35 cellular contexts compared by ENCODE assay signal in the genomic region with DNA sequence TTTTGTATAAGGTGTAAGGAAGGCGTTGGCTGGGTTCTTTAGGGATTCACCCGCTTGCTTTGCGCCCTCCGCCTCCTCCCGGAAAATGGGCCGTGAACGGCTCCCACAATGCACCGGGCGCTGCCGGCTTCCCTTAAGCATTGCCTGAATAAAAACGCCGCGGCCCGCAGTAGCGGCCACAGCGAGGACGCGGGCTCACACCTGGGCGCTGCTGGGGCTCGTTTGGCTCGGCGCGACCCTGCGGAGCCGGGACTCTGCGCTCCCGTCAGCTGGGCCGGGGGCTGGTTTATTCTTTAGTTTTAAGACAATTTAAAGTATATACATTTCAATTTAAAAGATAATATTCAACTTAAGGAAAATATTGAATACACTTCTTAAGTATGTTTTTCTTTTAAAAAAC.
"Had no signal": no experiment of that assay in that cellular context is flagged by ENCODE, and none has a peak within 500 bp of the region (broad histone marks: within the 10 kb centered on the region; RNA-seq: fewer than 3 reads in every experiment).

No MANE protein-coding gene starts in this region.

- H3K36me3 ChIP-seq: MG63 had no signal

- H3K27ac ChIP-seq: KMS-11 had no signal

- DNase-seq: Karpas-422, Kasumi-1, KBM-7, KG1, MG63, MM.1S, MV-4-11, NCI-H1048, NCI-H1092, NCI-H1092 treated with DMSO at 0.1 percent for 48 hours, NCI-H1105, NCI-H1105 treated with DMSO at 0.1 percent for 48 hours, NCI-H1417, NCI-H1417 treated with DMSO at 0.1 percent for 48 hours, NCI-H1436, NCI-H1436 treated with DMSO at 0.1 percent for 48 hours, NCI-H146, NCI-H1694, NCI-H1694 treated with DMSO at 0.1 percent for 48 hours, NCI-H187, NCI-H187 treated with DMSO at 0.1 percent for 48 hours, NCI-H1930, NCI-H2029, NCI-H2029 treated with DMSO at 0.1 percent for 48 hours, NCI-H2081, NCI-H2081 treated with DMSO at 0.1 percent for 48 hours, NCI-H2107, NCI-H2171, NCI-H2171 treated with DMSO at 0.1 percent for 48 hours, NCI-H2227 treated with DMSO at 0.1 percent for 48 hours, NCI-H226, NCI-H345, NCI-H446, NCI-H446 treated with DMSO at 0.1 percent for 48 hours had no signal

- H3K4me3 ChIP-seq: MG63 had no signal

- H3K27me3 ChIP-seq: MG63 had no signal

- H3K9me3 ChIP-seq: MG63 had no signal
